8 cellular contexts compared by ENCODE assay signal in the genomic region with DNA sequence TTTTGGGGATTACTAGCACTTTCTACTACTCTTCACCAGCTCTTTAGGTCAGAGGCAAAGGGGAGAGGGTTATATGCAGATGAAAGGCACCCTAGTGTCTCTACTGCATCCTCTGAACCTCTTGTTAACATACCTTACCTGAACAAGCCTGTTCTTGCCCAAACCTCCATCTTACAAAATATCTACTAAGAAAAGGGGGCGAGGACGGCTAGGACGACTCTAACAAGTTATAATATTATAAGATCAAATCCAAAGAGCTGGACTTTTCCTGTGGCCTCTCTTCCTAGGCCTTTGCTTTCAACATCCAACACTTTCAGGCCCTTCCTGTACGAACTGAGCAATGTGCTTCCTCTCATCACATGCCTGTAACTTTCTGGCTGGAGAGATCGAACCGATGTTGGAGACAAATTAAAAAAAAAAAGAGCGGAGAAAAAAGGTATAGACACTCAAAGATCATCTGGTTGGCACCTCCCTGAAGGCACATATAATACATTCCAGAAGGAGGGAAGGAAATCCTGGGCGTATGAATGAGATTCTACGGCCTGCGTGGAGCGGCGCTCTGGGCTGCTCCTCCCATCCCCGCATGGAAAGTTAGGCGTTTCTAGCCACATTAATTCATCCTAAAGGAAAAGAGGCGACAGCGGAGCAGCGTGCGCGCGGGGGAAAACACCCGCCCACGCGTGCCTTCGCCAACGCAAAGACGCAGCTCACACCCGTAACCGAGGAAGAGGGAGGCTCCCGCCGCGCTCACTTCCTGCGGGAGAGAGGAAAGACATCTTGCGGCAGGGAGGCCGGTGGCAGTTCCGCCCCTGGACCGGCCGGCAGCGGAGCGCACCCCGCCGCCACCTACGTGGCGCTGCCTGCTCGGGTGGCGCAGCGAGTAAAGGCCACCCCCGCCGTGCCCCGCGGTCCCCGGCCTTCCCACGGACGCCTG. TPM values are rescaled to one million over a fixed set of nuclear protein-coding genes. Genes with fewer than 3 reads are reported as not detected.
DNase-seq lines count a peak whose midpoint lies in the region; ATAC-seq and TF ChIP-seq lines count a peak whose summit lies in the region.

No MANE protein-coding gene starts in this region.

- H3K27me3 ChIP-seq in lung (ENCODE audit: control insufficient read depth, insufficient read depth): no peaks in the 10 kb centered on the region

- peaks cover 5% of the 10 kb centered on the region for H3K36me3 Mint-ChIP-seq in activated CD4-positive, alpha-beta memory T cell treated with anti-CD3 and anti-CD28 coated beads, Interleukin-2, amount 10 ng/mL, durations not matched to agents 7 days and 5 days (ENCODE audit: low read depth)
- peaks cover 5% of the 10 kb centered on the region for H3K36me3 Mint-ChIP-seq in endothelial cell (ENCODE audit: low read depth, unreplicated experiment)

- WGBS in lung, 2 donors: 3 to 6% methylated on average over 48 to 53 of the region's 53 CpGs

- no peak overlapping the region for H3K27ac Mint-ChIP-seq in activated CD4-positive, alpha-beta memory T cell treated with anti-CD3 and anti-CD28 coated beads, Interleukin-2, amount 10 ng/mL, durations not matched to agents 7 days and 5 days
- H3K27ac Mint-ChIP-seq in endothelial cell (ENCODE audit: unreplicated experiment): peak overlapping the region; percentile 98

- TF ChIP-seq CTCF in endothelial cell (IDR thresholded peaks at IDR 0.05; ENCODE audit: unreplicated experiment): no peak
- TF ChIP-seq CTCF in lung (IDR thresholded peaks at IDR 0.05; ENCODE audit: control extremely low read depth, extremely low read depth): no peak

- POLR2A ChIA-PET in activated CD4-positive, alpha-beta memory T cell treated with anti-CD3 and anti-CD28 coated beads, Interleukin-2, amount 10 ng/mL, durations not matched to agents 7 days and 5 days (lab: Charles Lee): no interaction called here

- no peaks in the 10 kb centered on the region for H3K9me3 ChIP-seq in lung (ENCODE audit: control insufficient read depth in 2 of 2, insufficient read depth in 1 of 2, low read length in 1 of 2)

- DNase-seq in COLO829 (ENCODE audit: low spot score): peak; percentile 59
- peak; percentile 28 to 32 for DNase-seq in Kasumi-1 (lab: John Stamatoyannopoulos, UW)
- DNase-seq in activated CD4-positive, alpha-beta memory T cell treated with anti-CD3 and anti-CD28 coated beads, Interleukin-2, amount 10 ng/mL, durations not matched to agents 7 days and 5 days: peak; percentile 32
- peak; percentile 66 for DNase-seq in endothelial cell (ENCODE audit: low spot score)
- peak; percentile 76 for DNase-seq in lung (ENCODE audit: low spot score)
- peak; percentile 7 to 10 for DNase-seq in stimulated activated CD4-positive, alpha-beta T cell treated with anti-CD3 and anti-CD28 coated beads, Interleukin-2, amount 100 ng/mL, for 48 hours

- peak overlapping the region; percentile 93 for H3K4me3 ChIP-seq in lung

- peaks cover 9% of the 10 kb centered on the region for H3K4me1 Mint-ChIP-seq in activated CD4-positive, alpha-beta memory T cell treated with anti-CD3 and anti-CD28 coated beads, Interleukin-2, amount 10 ng/mL, durations not matched to agents 7 days and 5 days
- peaks cover 36% of the 10 kb centered on the region for H3K4me1 Mint-ChIP-seq in endothelial cell (ENCODE audit: unreplicated experiment)

- no peaks in the 10 kb centered on the region for H3K36me3 ChIP-seq in lung (ENCODE audit: control insufficient read depth in 2 of 2, insufficient read depth in 2 of 2, low read length in 2 of 2)

- peak overlapping the region; percentile 99 for H3K27ac ChIP-seq in lung (ENCODE audit: low read depth in 1 of 2, low read length in 1 of 2)

- H3K4me1 ChIP-seq in lung (ENCODE audit: control insufficient read depth in 2 of 2, insufficient read depth in 2 of 2, low read length in 2 of 2): peaks cover 2 to 5% of the 10 kb centered on the region in 2 donors

- CTCF ChIA-PET in activated CD4-positive, alpha-beta memory T cell treated with anti-CD3 and anti-CD28 coated beads, Interleukin-2, amount 10 ng/mL, durations not matched to agents 7 days and 5 days (lab: Charles Lee): no interaction called here

- ATAC-seq in lung (ENCODE audit: insufficient read depth, low FRiP score): peak; percentile 75
- ATAC-seq in GM21367 (IDR thresholded peaks at IDR 0.05; ENCODE audit: unreplicated experiment): no peak
- ATAC-seq in HG03196 (IDR thresholded peaks at IDR 0.05; ENCODE audit: unreplicated experiment): no peak

- H3K27me3 Mint-ChIP-seq in activated CD4-positive, alpha-beta memory T cell treated with anti-CD3 and anti-CD28 coated beads, Interleukin-2, amount 10 ng/mL, durations not matched to agents 7 days and 5 days: peaks cover 52% of the 10 kb centered on the region
- peaks cover 9% of the 10 kb centered on the region for H3K27me3 Mint-ChIP-seq in endothelial cell (ENCODE audit: unreplicated experiment)

- H3K4me3 Mint-ChIP-seq in activated CD4-positive, alpha-beta memory T cell treated with anti-CD3 and anti-CD28 coated beads, Interleukin-2, amount 10 ng/mL, durations not matched to agents 7 days and 5 days: peak overlapping the region; percentile 70
- peak overlapping the region; percentile 96 for H3K4me3 Mint-ChIP-seq in endothelial cell (ENCODE audit: unreplicated experiment)

- no peaks in the 10 kb centered on the region for H3K9me3 Mint-ChIP-seq in activated CD4-positive, alpha-beta memory T cell treated with anti-CD3 and anti-CD28 coated beads, Interleukin-2, amount 10 ng/mL, durations not matched to agents 7 days and 5 days
- no peaks in the 10 kb centered on the region for H3K9me3 Mint-ChIP-seq in endothelial cell (ENCODE audit: unreplicated experiment)

RNA-seq across cellular contexts. Expression of gene PRDM5, which starts 0.8 kb away (rescaled TPM):
- total RNA-seq in activated CD4-positive, alpha-beta memory T cell treated with anti-CD3 and anti-CD28 coated beads, Interleukin-2, amount 10 ng/mL, durations not matched to agents 7 days and 5 days: under 1 TPM in 1 of 2 experiments, not detected in 1; 0.23 TPM
- total RNA-seq in endothelial cell (ENCODE audit: unreplicated experiment) (17.0 TPM), lung (10 to 100 TPM; 15.1 to 57.6 TPM)
- 1 to 10 TPM; 3.0 to 3.3 TPM for polyA plus RNA-seq in lung

Comparison
In these comparisons a context has a peak if more than half of its experiments do, and no peak if none do; other contexts are left out.
1. DNase-seq: peak in every context shown above with its lines; median percentile 76 in lung; 66 in endothelial cell; 59 in COLO829; 32 in activated CD4-positive, alpha-beta memory T cell treated with anti-CD3 and anti-CD28 coated beads, Interleukin-2, amount 10 ng/mL, durations not matched to agents 7 days and 5 days; 30 in Kasumi-1; 8 in stimulated activated CD4-positive, alpha-beta T cell treated with anti-CD3 and anti-CD28 coated beads, Interleukin-2, amount 100 ng/mL, for 48 hours.
2. RNA of gene PRDM5, which starts 0.8 kb away (total RNA-seq): 15.1 to 57.6 TPM in lung and 17.0 TPM in endothelial cell (single experiment); 0.23 TPM in activated CD4-positive, alpha-beta memory T cell treated with anti-CD3 and anti-CD28 coated beads, Interleukin-2, amount 10 ng/mL, durations not matched to agents 7 days and 5 days; every median in the first group is over 10 times any median in the second.